Comparison of ENCODE assay signal across 8 cellular contexts in genomic region chr7:142811154-142811737, GRCh38. TPM values are rescaled to one million over a fixed set of nuclear protein-coding genes. Genes with fewer than 3 reads are reported as not detected.
DNase-seq lines count a peak whose midpoint lies in the region; FAIRE-seq and TF ChIP-seq lines count a peak whose summit lies in the region.

No MANE protein-coding gene starts in this region.

- TF ChIP-seq CTCF in mesothelial cell of epicardium (IDR thresholded peaks at IDR 0.05; ENCODE audit: unreplicated experiment) = peak; percentile 74

- no peak overlapping the region for H3K4me3 ChIP-seq in SJCRH30

- peaks cover 14% of the 10 kb centered on the region for H3K4me1 Mint-ChIP-seq in mesothelial cell of epicardium

- TF ChIP-seq POLR2A in H54 (IDR thresholded peaks at IDR 0.05; ENCODE audit: low read depth, low read length) = no peak

- no peaks in the 10 kb centered on the region for H3K36me3 Mint-ChIP-seq in mesothelial cell of epicardium

- H3K9me3 ChIP-seq in SJCRH30 (replicated peaks) = no peaks in the 10 kb centered on the region

- no peak overlapping the region for H3K4me3 Mint-ChIP-seq in mesothelial cell of epicardium

- H3K9me3 Mint-ChIP-seq in mesothelial cell of epicardium = no peaks in the 10 kb centered on the region

- H3K27ac Mint-ChIP-seq in mesothelial cell of epicardium = no peak overlapping the region

- no peak overlapping the region for H3K27ac ChIP-seq in SJCRH30

- DNase-seq in NCI-H2196 (lab: John Stamatoyannopoulos, UW; ENCODE audit: unreplicated experiment) (peak; percentile 14), NCI-H2196 treated with DMSO at 0.1 percent for 48 hours (lab: John Stamatoyannopoulos, UW; ENCODE audit: unreplicated experiment) (no peak), HT-29 (ENCODE audit: low spot score) (peak; percentile 77), SJCRH30 (peak; percentile 14 to 65), dermis blood vessel endothelial cell (peak; percentile 72), mesothelial cell of epicardium (ENCODE audit: low spot score in 2 of 2, unreplicated experiment in 2 of 2) (no peak), GM19238 (ENCODE audit: insufficient read length, low spot score) (no peak), H54 (ENCODE audit: insufficient read length, low spot score) (no peak)

- H3K4me1 ChIP-seq in SJCRH30 = no peaks in the 10 kb centered on the region

- H3K27me3 ChIP-seq in SJCRH30 = peaks cover 15% of the 10 kb centered on the region; the same call in 1 of the 2 replicates

- peaks cover 42% of the 10 kb centered on the region for H3K27me3 Mint-ChIP-seq in mesothelial cell of epicardium (ENCODE audit: low read depth)

- FAIRE-seq in H54 (lab: Jason Lieb, UNC) = no peak

- no peaks in the 10 kb centered on the region for H3K36me3 ChIP-seq in SJCRH30

RNA-seq across cellular contexts. Expression of gene PRSS2, which starts 40.5 kb away (rescaled TPM):
- total RNA-seq in HT-29 (2014; rRNA removed; shearing (Covaris generic)) = 0.79 and 1.3 TPM in 2 replicates
- not detected in 2 replicates for total RNA-seq in SJCRH30 (2014; rRNA removed; shearing (Covaris generic))
- not detected in 2 replicates for total RNA-seq in dermis blood vessel endothelial cell
- not detected in 3 replicates for total RNA-seq in mesothelial cell of epicardium

RNA-seq across cellular contexts. Expression of gene EPHB6, which starts 43.6 kb away (rescaled TPM):
- 35.9 and 45.9 TPM in 2 replicates for total RNA-seq in HT-29 (2014; rRNA removed; shearing (Covaris generic))
- total RNA-seq in SJCRH30 (2014; rRNA removed; shearing (Covaris generic)) = 0.10 and 0.14 TPM in 2 replicates
- total RNA-seq in dermis blood vessel endothelial cell (under 0.01 and 0.09 TPM in 2 replicates), mesothelial cell of epicardium (28.0 to 30.9 TPM (median 28.9 TPM) in 3 replicates)

Comparison
In these comparisons a context has a peak if more than half of its experiments do, and no peak if none do; other contexts are left out.
1. DNase-seq: peak in NCI-H2196 (single experiment), HT-29 (single experiment), SJCRH30 (2 of 2) and dermis blood vessel endothelial cell (single experiment); none in NCI-H2196 treated with DMSO at 0.1 percent for 48 hours (single experiment), mesothelial cell of epicardium (0 of 2), GM19238 (single experiment) and H54 (single experiment).
2. RNA of gene EPHB6, which starts 43.6 kb away (total RNA-seq): 35.9 to 45.9 TPM in HT-29 and 28.0 to 30.9 TPM in mesothelial cell of epicardium; 0.10 to 0.14 TPM in SJCRH30 and under 0.01 to 0.09 TPM in dermis blood vessel endothelial cell; every median in the first group is over 10 times any median in the second.